19 cellular contexts compared by ENCODE assay signal in genomic region chr5:61657010-61657409, GRCh38.
"Had no signal": no experiment of that assay in that cellular context is flagged by ENCODE, and none has a peak within 500 bp of the region (broad histone marks: within the 10 kb centered on the region; RNA-seq: fewer than 3 reads in every experiment).

No MANE protein-coding gene starts in this region.

- H3K4me3 Mint-ChIP-seq: memory B cell; natural killer cell; stimulated activated naive B cell treated with anti-CD40 and anti-IgM and Interleukin-4, amounts not matched to agents 10 μg/mL and 1 μg/mL and 100 μg/mL, for 72 hours; stimulated activated naive CD8-positive, alpha-beta T cell treated with anti-CD3 and anti-CD28 coated beads, Interleukin-15, Interleukin-2, amounts not matched to agents 100 ng/mL and 50 ng/mL, for 24 hours had no signal

- H3K4me1 Mint-ChIP-seq: natural killer cell had no signal

- H3K4me3 ChIP-seq: esophagus muscularis mucosa, lung, pancreas, right lobe of liver, suprapubic skin, thyroid gland had no signal

- DNase-seq: central memory CD4-positive, alpha-beta T cell; effector CD8-positive, alpha-beta T cell; foreskin keratinocyte; natural killer cell; pancreas; right lobe of liver; small intestine; stimulated activated CD4-positive, alpha-beta T cell treated with anti-CD3 and anti-CD28 coated beads, Interleukin-15, amount 100 ng/mL, for 24 hours; stimulated activated CD4-positive, alpha-beta T cell treated with anti-CD3 and anti-CD28 coated beads, Interleukin-2, amount 100 ng/mL, for 48 hours; stimulated activated naive B cell treated with anti-CD40 and anti-IgM and Interleukin-4, amounts not matched to agents 10 μg/mL and 1 μg/mL and 100 μg/mL, for 72 hours; thyroid gland; trophoblast cell had no signal

- H3K27ac Mint-ChIP-seq: memory B cell; natural killer cell; stimulated activated naive B cell treated with anti-CD40 and anti-IgM and Interleukin-4, amounts not matched to agents 10 μg/mL and 1 μg/mL and 100 μg/mL, for 72 hours; stimulated activated naive CD8-positive, alpha-beta T cell treated with anti-CD3 and anti-CD28 coated beads, Interleukin-15, Interleukin-2, amounts not matched to agents 100 ng/mL and 50 ng/mL, for 24 hours had no signal

- H3K36me3 ChIP-seq: esophagus muscularis mucosa, neutrophil, pancreas, right lobe of liver, suprapubic skin, thyroid gland had no signal

- H3K27ac ChIP-seq: esophagus muscularis mucosa, foreskin keratinocyte, neutrophil, pancreas, right lobe of liver, suprapubic skin, thyroid gland had no signal

- ATAC-seq: foreskin keratinocyte; left lobe of liver; natural killer cell; pancreas; right lobe of liver; stimulated activated naive B cell treated with anti-CD40 and anti-IgM and Interleukin-4, amounts not matched to agents 10 μg/mL and 1 μg/mL and 100 μg/mL, for 72 hours had no signal

- H3K27me3 ChIP-seq: esophagus muscularis mucosa, foreskin keratinocyte, pancreas, right lobe of liver, suprapubic skin, thyroid gland had no signal

- H3K4me1 ChIP-seq: foreskin keratinocyte, pancreas, suprapubic skin had no signal

- H3K9me3 Mint-ChIP-seq: memory B cell; natural killer cell; stimulated activated naive B cell treated with anti-CD40 and anti-IgM and Interleukin-4, amounts not matched to agents 10 μg/mL and 1 μg/mL and 100 μg/mL, for 72 hours; stimulated activated naive CD8-positive, alpha-beta T cell treated with anti-CD3 and anti-CD28 coated beads, Interleukin-15, Interleukin-2, amounts not matched to agents 100 ng/mL and 50 ng/mL, for 24 hours had no signal

- H3K36me3 Mint-ChIP-seq: memory B cell; natural killer cell; stimulated activated naive B cell treated with anti-CD40 and anti-IgM and Interleukin-4, amounts not matched to agents 10 μg/mL and 1 μg/mL and 100 μg/mL, for 72 hours had no signal
